ENCODE assay signal across 34 cellular contexts in the genomic region with DNA sequence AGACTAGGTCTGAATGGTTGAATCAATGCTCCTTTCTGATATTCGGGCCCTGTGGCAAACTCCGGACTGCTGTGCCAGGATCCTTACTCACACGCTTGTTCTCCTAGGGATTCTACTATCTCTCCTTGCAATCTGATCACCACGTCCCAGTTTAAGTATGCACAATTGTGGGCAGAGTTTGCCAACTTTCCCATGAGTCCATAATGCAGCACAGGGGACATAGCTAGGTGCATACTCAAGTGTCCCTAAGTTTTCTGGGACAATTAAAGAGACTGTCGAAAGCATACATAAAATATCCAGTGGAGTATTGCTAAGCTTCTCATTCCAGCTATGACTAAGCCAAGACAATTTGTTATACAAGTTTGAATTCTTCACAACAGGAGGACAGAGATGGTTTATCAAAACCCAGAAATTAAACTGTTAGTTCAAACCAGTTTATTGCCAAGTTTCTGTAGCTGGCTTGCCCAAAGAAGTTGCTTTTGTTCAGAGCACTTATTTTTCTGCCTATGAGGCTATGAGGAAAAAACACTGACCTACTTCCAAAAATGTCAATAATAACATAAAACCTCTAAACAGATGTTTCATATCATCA.
DNase-seq lines count a peak whose midpoint lies in the region; ATAC-seq, FAIRE-seq and TF ChIP-seq lines count a peak whose summit lies in the region.
"Had no signal": no experiment of that assay in that cellular context is flagged by ENCODE, and none has a peak within 500 bp of the region (broad histone marks: within the 10 kb centered on the region; RNA-seq: fewer than 3 reads in every experiment).

No MANE protein-coding gene starts in this region.

- no peaks in the 10 kb centered on the region for H3K79me1 ChIP-seq in IMR-90 (ENCODE audit: low read depth in 1 of 2, low read length in 2 of 2)
- no peaks in the 10 kb centered on the region for H3K79me1 ChIP-seq in neuronal stem cell (ENCODE audit: low read depth, low read length)

- no peaks in the 10 kb centered on the region for H3K36me3 ChIP-seq in IMR-90 (ENCODE audit: control insufficient read depth, insufficient read depth, low read length)
- no peaks in the 10 kb centered on the region for H3K36me3 ChIP-seq in neuronal stem cell (replicated peaks in 1 of 2; ENCODE audit: control insufficient read depth in 2 of 2, insufficient read depth in 2 of 2, low read length in 2 of 2)
- H3K36me3 ChIP-seq: colonic mucosa, tibial artery had no signal

- H2AFZ ChIP-seq in IMR-90 (replicated peaks; ENCODE audit: low read length, poor library complexity): no peak overlapping the region
- no peak overlapping the region for H2AFZ ChIP-seq in neuronal stem cell (ENCODE audit: low read length)
- H2AFZ ChIP-seq: parathyroid adenoma had no signal

- H3K23ac ChIP-seq in IMR-90 (ENCODE audit: low read depth, low read length): no peak overlapping the region
- H3K23ac ChIP-seq in neuronal stem cell (ENCODE audit: low read depth, low read length, poor library complexity): no peak overlapping the region

- no peaks in the 10 kb centered on the region for H3K27me3 Mint-ChIP-seq in mesothelial cell of epicardium (ENCODE audit: low read depth)
- no peaks in the 10 kb centered on the region for H3K27me3 Mint-ChIP-seq in stimulated activated naive B cell treated with anti-CD40 and anti-IgM and Interleukin-4, amounts not matched to agents 10 μg/mL and 1 μg/mL and 100 μg/mL, for 72 hours
- H3K27me3 Mint-ChIP-seq: activated CD4-positive, alpha-beta memory T cell treated with anti-CD3 and anti-CD28 coated beads, Interleukin-2, amount 10 ng/mL, durations not matched to agents 7 days and 5 days; CD4-positive, alpha-beta T cell; natural killer cell treated with Interleukin-12 subunit alpha and Interleukin-12 subunit beta and Interleukin-15 and Interleukin-18, amount 100 ng/mL, for 72 hours; T-helper 17 cell had no signal

- CTCF ChIA-PET in A549 (lab: Yijun Ruan, JAX): no interaction called here
- CTCF ChIA-PET in IMR-90 (lab: Yijun Ruan, JAX): no interaction called here

- no peak for DNase-seq in A549 (ENCODE audit: low read depth in 1 of 2, low spot score in 1 of 2)
- peak; percentile 38 for DNase-seq in IMR-90
- peak; percentile 9 to 37 for DNase-seq in cardiac fibroblast (ENCODE audit: low read depth in 2 of 2)
- no peak for DNase-seq in mesothelial cell of epicardium (ENCODE audit: low spot score in 2 of 2, unreplicated experiment in 2 of 2)
- DNase-seq in hypothalamus (lab: John Stamatoyannopoulos, UW): no peak
- no peak for DNase-seq in stimulated activated naive B cell treated with anti-CD40 and anti-IgM and Interleukin-4, amounts not matched to agents 10 μg/mL and 1 μg/mL and 100 μg/mL, for 72 hours
- no peak for DNase-seq in neuronal stem cell (ENCODE audit: low spot score)
- DNase-seq: activated CD4-positive, alpha-beta memory T cell treated with anti-CD3 and anti-CD28 coated beads, Interleukin-2, amount 10 ng/mL, durations not matched to agents 7 days and 5 days; activated CD4-positive, CD25-positive, alpha-beta regulatory T cell treated with anti-CD3 and anti-CD28 coated beads, Interleukin-2, amount 50 U/mL, for 72 hours; activated CD8-positive, alpha-beta memory T cell treated with anti-CD3 and anti-CD28 coated beads, Interleukin-2, amount 50 U/mL, for 4 hours; activated naive CD4-positive, alpha-beta T cell treated with anti-CD3 and anti-CD28 coated beads, Interleukin-2, amount 50 U/mL, for 16 hours; anterior cingulate cortex; CD4-positive, alpha-beta T cell; colonic mucosa; effector memory CD4-positive, alpha-beta T cell; foreskin melanocyte; H9; NCI-H2029 treated with DMSO at 0.1 percent for 48 hours; NCI-H524; OCI-M1; right cardiac atrium; stimulated activated CD8-positive, alpha-beta memory T cell treated with anti-CD3 and anti-CD28 coated beads, Interleukin-4, amount 100 ng/mL, for 48 hours; stomach; T-helper 17 cell; tibial artery had no signal

- H4K20me1 ChIP-seq in IMR-90 (ENCODE audit: insufficient read depth, low read length): peaks cover 2% of the 10 kb centered on the region; the same call in 1 of the 2 replicates

- ATAC-seq in A549 (no peak), IMR-90 (ENCODE audit: low read depth) (peak; percentile 78), HG03175 (IDR thresholded peaks at IDR 0.05; ENCODE audit: unreplicated experiment) (no peak)
- ATAC-seq in stimulated activated naive B cell treated with anti-CD40 and anti-IgM and Interleukin-4, amounts not matched to agents 10 μg/mL and 1 μg/mL and 100 μg/mL, for 72 hours (replicated peaks): no peak
- ATAC-seq: natural killer cell treated with Interleukin-12 subunit alpha and Interleukin-12 subunit beta and Interleukin-15 and Interleukin-18, amount 100 ng/mL, for 72 hours; T-helper 17 cell had no signal

- no peak overlapping the region for H3K18ac ChIP-seq in IMR-90 (ENCODE audit: low read depth, low read length)
- no peak overlapping the region for H3K18ac ChIP-seq in neuronal stem cell (ENCODE audit: low read length)

- H3K27ac ChIP-seq in A549 (no peak overlapping the region), IMR-90 (ENCODE audit: insufficient read depth, low read length) (0 out of 2 replicates have a peak overlapping the region, but pooled peaks have one; percentile 21), neuronal stem cell (replicated peaks; ENCODE audit: low read length) (no peak overlapping the region)
- H3K27ac ChIP-seq: colonic mucosa, epithelial cell of prostate, KMS-11, parathyroid adenoma, SK-N-MC, stomach, tibial artery had no signal

- H3K4me1 Mint-ChIP-seq in mesothelial cell of epicardium: peaks cover 75% of the 10 kb centered on the region
- no peaks in the 10 kb centered on the region for H3K4me1 Mint-ChIP-seq in stimulated activated naive B cell treated with anti-CD40 and anti-IgM and Interleukin-4, amounts not matched to agents 10 μg/mL and 1 μg/mL and 100 μg/mL, for 72 hours
- H3K4me1 Mint-ChIP-seq: activated CD4-positive, alpha-beta memory T cell treated with anti-CD3 and anti-CD28 coated beads, Interleukin-2, amount 10 ng/mL, durations not matched to agents 7 days and 5 days; T-helper 17 cell had no signal

- H3K4me3 ChIP-seq in A549 (no peak overlapping the region), IMR-90 (ENCODE audit: insufficient read depth, low read depth, low read length) (no peak overlapping the region), cardiac fibroblast (replicated peaks in 1 of 2; ENCODE audit: low read depth in 2 of 2, low read length in 2 of 2) (no peak overlapping the region), neuronal stem cell (ENCODE audit: low read length in 2 of 2) (no peak overlapping the region)
- H3K4me3 ChIP-seq: colonic mucosa, lung, SK-N-MC, stomach, tibial artery had no signal

- TF ChIP-seq CTCF in A549 (IDR thresholded peaks at IDR 0.05): no peak
- TF ChIP-seq CTCF in IMR-90 (conservative IDR thresholded peaks at IDR 0.05; ENCODE audit: low read depth, low read length): no peak
- no peak for TF ChIP-seq CTCF in cardiac fibroblast (IDR thresholded peaks at IDR 0.05; ENCODE audit: low read depth, low read length)
- TF ChIP-seq CTCF in mesothelial cell of epicardium (IDR thresholded peaks at IDR 0.05; ENCODE audit: unreplicated experiment): no peak

- no peaks in the 10 kb centered on the region for H3K9me3 Mint-ChIP-seq in mesothelial cell of epicardium
- H3K9me3 Mint-ChIP-seq in stimulated activated naive B cell treated with anti-CD40 and anti-IgM and Interleukin-4, amounts not matched to agents 10 μg/mL and 1 μg/mL and 100 μg/mL, for 72 hours: no peaks in the 10 kb centered on the region
- H3K9me3 Mint-ChIP-seq: activated CD4-positive, alpha-beta memory T cell treated with anti-CD3 and anti-CD28 coated beads, Interleukin-2, amount 10 ng/mL, durations not matched to agents 7 days and 5 days; CD4-positive, alpha-beta T cell; H9; natural killer cell treated with Interleukin-12 subunit alpha and Interleukin-12 subunit beta and Interleukin-15 and Interleukin-18, amount 100 ng/mL, for 72 hours had no signal

- H3K27ac Mint-ChIP-seq in mesothelial cell of epicardium: peak overlapping the region; percentile 74
- H3K27ac Mint-ChIP-seq in stimulated activated naive B cell treated with anti-CD40 and anti-IgM and Interleukin-4, amounts not matched to agents 10 μg/mL and 1 μg/mL and 100 μg/mL, for 72 hours: no peak overlapping the region
- H3K27ac Mint-ChIP-seq: activated CD4-positive, alpha-beta memory T cell treated with anti-CD3 and anti-CD28 coated beads, Interleukin-2, amount 10 ng/mL, durations not matched to agents 7 days and 5 days; CD4-positive, alpha-beta T cell; natural killer cell treated with Interleukin-12 subunit alpha and Interleukin-12 subunit beta and Interleukin-15 and Interleukin-18, amount 100 ng/mL, for 72 hours; T-helper 17 cell had no signal

- peaks cover 3% of the 10 kb centered on the region for H3K36me3 Mint-ChIP-seq in mesothelial cell of epicardium
- peaks cover 3 to 12% of the 10 kb centered on the region in 2 donors for H3K36me3 Mint-ChIP-seq in stimulated activated naive B cell treated with anti-CD40 and anti-IgM and Interleukin-4, amounts not matched to agents 10 μg/mL and 1 μg/mL and 100 μg/mL, for 72 hours
- H3K36me3 Mint-ChIP-seq: natural killer cell treated with Interleukin-12 subunit alpha and Interleukin-12 subunit beta and Interleukin-15 and Interleukin-18, amount 100 ng/mL, for 72 hours had no signal

- TF ChIP-seq POLR2A in A549 (IDR thresholded peaks at IDR 0.05; ENCODE audit: low read length): no peak
- TF ChIP-seq POLR2A in IMR-90 (IDR thresholded peaks at IDR 0.05; ENCODE audit: low read depth, low read length): no peak

- H3K9me3 ChIP-seq in A549 (no peaks in the 10 kb centered on the region), IMR-90 (ENCODE audit: control insufficient read depth, insufficient read depth, low read length) (no peaks in the 10 kb centered on the region), neuronal stem cell (replicated peaks in 1 of 2; ENCODE audit: control insufficient read depth in 2 of 2, insufficient read depth in 1 of 2, low read depth in 1 of 2, low read length in 2 of 2) (no peaks in the 10 kb centered on the region)
- H3K9me3 ChIP-seq: colonic mucosa, stomach, tibial artery had no signal

- H2BK12ac ChIP-seq in neuronal stem cell (ENCODE audit: low read length): no peak overlapping the region

- 94% methylated on average over 5 of the region's 5 CpGs for WGBS in A549 (ENCODE audit: missing lambda C conversion rate)
- 71% methylated on average over 4 of the region's 5 CpGs; no CpG with 5 or more reads in 1 of the 2 experiments for WGBS in IMR-90 (ENCODE audit: extremely low coverage in 2 of 2, insufficient read length in 1 of 2), 2 experiments
- WGBS in neuronal stem cell (ENCODE audit: extremely low coverage in 2 of 2, insufficient read length in 2 of 2, insufficient replicate concordance in 1 of 2), 2 donors: no CpG with 5 or more reads among the region's 5 CpGs

- no peak overlapping the region for H3K4me3 Mint-ChIP-seq in mesothelial cell of epicardium
- no peak overlapping the region for H3K4me3 Mint-ChIP-seq in stimulated activated naive B cell treated with anti-CD40 and anti-IgM and Interleukin-4, amounts not matched to agents 10 μg/mL and 1 μg/mL and 100 μg/mL, for 72 hours
- H3K4me3 Mint-ChIP-seq: activated CD4-positive, alpha-beta memory T cell treated with anti-CD3 and anti-CD28 coated beads, Interleukin-2, amount 10 ng/mL, durations not matched to agents 7 days and 5 days; CD4-positive, alpha-beta T cell; H9; natural killer cell treated with Interleukin-12 subunit alpha and Interleukin-12 subunit beta and Interleukin-15 and Interleukin-18, amount 100 ng/mL, for 72 hours; T-helper 17 cell had no signal

- H2BK120ac ChIP-seq in IMR-90 (ENCODE audit: low read depth, low read length) (no peak overlapping the region), neuronal stem cell (ENCODE audit: low read depth, low read length) (no peak overlapping the region)

- no peak overlapping the region for H3K56ac ChIP-seq in IMR-90 (ENCODE audit: extremely low read depth, insufficient read depth, low read length)

- H3K4me1 ChIP-seq in A549 (peaks cover 14% of the 10 kb centered on the region), IMR-90 (ENCODE audit: control insufficient read depth, insufficient read depth, low read length) (peaks cover 6% of the 10 kb centered on the region), neuronal stem cell (ENCODE audit: control insufficient read depth in 2 of 2, insufficient read depth in 1 of 2, low read depth in 1 of 2, low read length in 2 of 2) (peaks cover under 1 to 1% of the 10 kb centered on the region in 2 donors)
- H3K4me1 ChIP-seq: colonic mucosa, tibial artery had no signal

- H3K9ac ChIP-seq in IMR-90 (ENCODE audit: low read depth, low read length) (no peak overlapping the region), neuronal stem cell (ENCODE audit: low read depth, low read length, poor library complexity) (no peak overlapping the region)
- H3K9ac ChIP-seq: KMS-11, parathyroid adenoma had no signal

- H3K14ac ChIP-seq in IMR-90 (replicated peaks; ENCODE audit: low read depth, low read length): no peak overlapping the region
- H3K14ac ChIP-seq in neuronal stem cell (ENCODE audit: low read length): no peak overlapping the region

- peaks cover 2% of the 10 kb centered on the region; the same call in 1 of the 2 replicates for H3K9me1 ChIP-seq in IMR-90 (ENCODE audit: insufficient read depth, low read length)

- H2AK9ac ChIP-seq in IMR-90 (replicated peaks; ENCODE audit: low read depth, low read length, poor library complexity): no peak overlapping the region

- no TSS peak for BruUV-seq in IMR-90 (replicated peaks; lab: Mats Ljungman, UMichigan)

- H2BK20ac ChIP-seq in IMR-90 (ENCODE audit: low read depth, low read length): no peak overlapping the region

- H3K4ac ChIP-seq in IMR-90 (ENCODE audit: low read depth, low read length) (no peak overlapping the region), neuronal stem cell (ENCODE audit: low read length) (no peak overlapping the region)

- no peak overlapping the region; the same call in 1 of the 2 replicates for H4K5ac ChIP-seq in IMR-90 (ENCODE audit: low read depth, low read length)

- TF ChIP-seq RAD21 in A549 (conservative IDR thresholded peaks at IDR 0.05 in 1 of 2, IDR thresholded peaks at IDR 0.05 in 1 of 2) (no peak), IMR-90 (IDR thresholded peaks at IDR 0.05; ENCODE audit: low read length) (no peak)

- no peak overlapping the region for H2BK15ac ChIP-seq in IMR-90 (ENCODE audit: low read depth, low read length)
- no peak overlapping the region for H2BK15ac ChIP-seq in neuronal stem cell (ENCODE audit: low read length)

- H2AK5ac ChIP-seq in IMR-90 (ENCODE audit: low read depth, low read length): no peak overlapping the region
- no peak overlapping the region for H2AK5ac ChIP-seq in neuronal stem cell (ENCODE audit: low read depth, low read length)

- H4K8ac ChIP-seq in IMR-90 (ENCODE audit: low read depth in 2 of 2, low read length in 2 of 2): no peak overlapping the region
- no peak overlapping the region for H4K8ac ChIP-seq in neuronal stem cell (ENCODE audit: low read depth, low read length)

- in situ Hi-C loops in IMR-90 (cut with MboI; ENCODE audit: low sequenced_read_pairs): no loop called here

- no peak overlapping the region for H3K4me2 ChIP-seq in A549
- H3K4me2 ChIP-seq in IMR-90 (ENCODE audit: low read depth, low read length): peak overlapping the region; percentile 49; the same call in 1 of the 2 replicates
- H3K4me2 ChIP-seq in neuronal stem cell (ENCODE audit: insufficient read depth, low read length, poor library complexity, severe bottlenecking): no peak overlapping the region
- H3K4me2 ChIP-seq: KMS-11 had no signal

- peak; percentile 18 for FAIRE-seq in A549 (lab: Jason Lieb, UNC)
- FAIRE-seq: A204.1, GM18507 had no signal

- dilution Hi-C loops in IMR-90 (cut with HindIII; ENCODE audit: low sequenced_read_pairs, unreplicated experiment): no loop called here

- H3K27me3 ChIP-seq in IMR-90 (ENCODE audit: control insufficient read depth, insufficient read depth, low read length) (no peaks in the 10 kb centered on the region), neuronal stem cell (ENCODE audit: control insufficient read depth in 3 of 3, insufficient read depth in 3 of 3, low read depth in 1 of 3, low read length in 3 of 3) (no peaks in the 10 kb centered on the region)
- H3K27me3 ChIP-seq: colonic mucosa, stomach, tibial artery had no signal

- H2BK5ac ChIP-seq in IMR-90 (ENCODE audit: low read depth, low read length, poor library complexity, severe bottlenecking) (no peak overlapping the region), neuronal stem cell (ENCODE audit: low read length) (no peak overlapping the region)

- intact Hi-C loops in IMR-90 (cut with micrococcal nuclease): no loop called here

- no peak for TF ChIP-seq EP300 in A549 (IDR thresholded peaks at IDR 0.05)

- POLR2A ChIA-PET in A549 (lab: Yijun Ruan, JAX): no interaction called here
- POLR2A ChIA-PET in IMR-90 (lab: Charles Lee; ENCODE audit: unreplicated experiment): no interaction called here

- H4K91ac ChIP-seq in IMR-90 (ENCODE audit: insufficient read depth, low read depth, low read length) (no peak overlapping the region), neuronal stem cell (ENCODE audit: low read depth, low read length, poor library complexity) (no peak overlapping the region)

Comparison
In these comparisons a context has a peak if more than half of its experiments do, and no peak if none do; other contexts are left out.
1. DNase-seq: peak in IMR-90 (single experiment) and cardiac fibroblast (2 of 2); none in A549 (0 of 2), mesothelial cell of epicardium (0 of 2), hypothalamus (0 of 51), stimulated activated naive B cell treated with anti-CD40 and anti-IgM and Interleukin-4, amounts not matched to agents 10 μg/mL and 1 μg/mL and 100 μg/mL, for 72 hours (single experiment) and neuronal stem cell (single experiment).